In genomic region chr9:128828719-128829452, GRCh38 we compare ENCODE assay signal across 8 cellular contexts. TPM values are rescaled to one million over a fixed set of nuclear protein-coding genes. Genes with fewer than 3 reads are reported as not detected.
DNase-seq lines count a peak whose midpoint lies in the region; ATAC-seq, FAIRE-seq and TF ChIP-seq lines count a peak whose summit lies in the region.

No MANE protein-coding gene starts in this region.

- no peaks in the 10 kb centered on the region for H3K27me3 Mint-ChIP-seq in astrocyte (ENCODE audit: low read depth, unreplicated experiment)

- FAIRE-seq in astrocyte (lab: Jason Lieb, UNC), result no peak

- ATAC-seq in DND-41 (ENCODE audit: insufficient read depth, low read depth), result no peak; the same call in 1 of the 3 replicates
- peak; percentile 4 for ATAC-seq in HG02973 (IDR thresholded peaks at IDR 0.05; ENCODE audit: unreplicated experiment)
- no peak for ATAC-seq in lower lobe of right lung
- no peak for ATAC-seq in HG02588 (IDR thresholded peaks at IDR 0.05; ENCODE audit: unreplicated experiment)

- H3K27ac ChIP-seq in DND-41 (ENCODE audit: low read length), result peak overlapping the region; percentile 82
- peak overlapping the region; percentile 57 for H3K27ac ChIP-seq in astrocyte (ENCODE audit: low read depth, low read length)
- H3K27ac ChIP-seq in lower lobe of right lung, result peak overlapping the region; percentile 81
- peak overlapping the region; percentile 39 to 86 for H3K27ac ChIP-seq in uterus

- H3K9ac ChIP-seq in DND-41 (ENCODE audit: low read depth, low read length) (peak overlapping the region; percentile 87), astrocyte (ENCODE audit: low read length) (peak overlapping the region; percentile 82)

- peaks cover 53% of the 10 kb centered on the region for H3K36me3 ChIP-seq in DND-41 (ENCODE audit: insufficient read depth, low read length)
- peaks cover 5% of the 10 kb centered on the region for H3K36me3 ChIP-seq in astrocyte (ENCODE audit: insufficient read depth, low read length)
- H3K36me3 ChIP-seq in lower lobe of right lung, result peaks cover 35% of the 10 kb centered on the region
- H3K36me3 ChIP-seq in uterus, result no peaks in the 10 kb centered on the region

- DNase-seq in DND-41, result no peak
- no peak for DNase-seq in astrocyte (ENCODE audit: low read depth)
- peak; percentile 12 for DNase-seq in lower lobe of right lung
- no peak for DNase-seq in uterus
- DNase-seq in A172 (ENCODE audit: low spot score), result no peak
- no peak for DNase-seq in AML-193 (lab: John Stamatoyannopoulos, UW)

- no peaks in the 10 kb centered on the region for H4K20me1 ChIP-seq in DND-41 (ENCODE audit: insufficient read depth, low read length)
- H4K20me1 ChIP-seq in astrocyte (ENCODE audit: insufficient read depth, low read length), result peaks cover 9% of the 10 kb centered on the region

- intact Hi-C loops in lower lobe of right lung (cut with DNase I) (no loop called here), uterus (cut with DNase I; ENCODE audit: low total_unique reads) (no loop called here)

- TF ChIP-seq POLR2A in uterus (IDR thresholded peaks at IDR 0.05), result no peak

- H3K27ac Mint-ChIP-seq in astrocyte (ENCODE audit: unreplicated experiment), result peak overlapping the region; percentile 41

- no peaks in the 10 kb centered on the region for H3K9me3 Mint-ChIP-seq in astrocyte (ENCODE audit: unreplicated experiment)

- no peak for TF ChIP-seq CTCF in DND-41 (IDR thresholded peaks at IDR 0.05; ENCODE audit: borderline replicate concordance, extremely low read depth, low read length, poor library complexity, severe bottlenecking)
- TF ChIP-seq CTCF in astrocyte (IDR thresholded peaks at IDR 0.05; ENCODE audit: insufficient read depth, low read depth, low read length), result no peak
- no peak for TF ChIP-seq CTCF in lower lobe of right lung (IDR thresholded peaks at IDR 0.05)
- no peak for TF ChIP-seq CTCF in uterus (IDR thresholded peaks at IDR 0.05)

- H3K4me3 Mint-ChIP-seq in astrocyte (ENCODE audit: unreplicated experiment), result peak overlapping the region; percentile 91

- H3K9me3 ChIP-seq in DND-41 (ENCODE audit: insufficient read depth, low read length, severe bottlenecking) (no peaks in the 10 kb centered on the region), astrocyte (ENCODE audit: insufficient read depth, low read depth, low read length) (no peaks in the 10 kb centered on the region), lower lobe of right lung (no peaks in the 10 kb centered on the region), uterus (no peaks in the 10 kb centered on the region)

- H3K27me3 ChIP-seq in DND-41 (ENCODE audit: insufficient read depth, low read length, poor library complexity) (no peaks in the 10 kb centered on the region), astrocyte (ENCODE audit: insufficient read depth, low read length) (no peaks in the 10 kb centered on the region), lower lobe of right lung (ENCODE audit: low read depth) (no peaks in the 10 kb centered on the region), uterus (no peaks in the 10 kb centered on the region)

- peak overlapping the region; percentile 74 to 91; a peak in 3 of 4 replicates for H3K4me3 ChIP-seq in DND-41 (ENCODE audit: low read depth in 1 of 2, low read length in 2 of 2)
- peak overlapping the region; percentile 84 for H3K4me3 ChIP-seq in astrocyte (ENCODE audit: insufficient read depth, low read depth, low read length)
- peak overlapping the region; percentile 81 for H3K4me3 ChIP-seq in lower lobe of right lung
- H3K4me3 ChIP-seq in uterus, result peak overlapping the region; percentile 78 to 89

- H2AFZ ChIP-seq in DND-41 (ENCODE audit: low read depth, low read length) (peak overlapping the region; percentile 87), astrocyte (ENCODE audit: low read depth, low read length) (peak overlapping the region; percentile 66)

- peaks cover 30% of the 10 kb centered on the region for H3K4me1 ChIP-seq in DND-41 (ENCODE audit: insufficient read depth, low read length)
- peaks cover 7% of the 10 kb centered on the region for H3K4me1 ChIP-seq in astrocyte (ENCODE audit: insufficient read depth, low read length)
- H3K4me1 ChIP-seq in lower lobe of right lung, result peaks cover 16% of the 10 kb centered on the region
- H3K4me1 ChIP-seq in uterus, result no peaks in the 10 kb centered on the region

- peaks cover 10% of the 10 kb centered on the region for H3K36me3 Mint-ChIP-seq in astrocyte (ENCODE audit: low read depth, unreplicated experiment)

- H3K4me1 Mint-ChIP-seq in astrocyte (ENCODE audit: low read depth, unreplicated experiment), result peaks cover 5% of the 10 kb centered on the region

- peak overlapping the region; percentile 88 for H3K4me2 ChIP-seq in DND-41 (ENCODE audit: insufficient read depth, low read length)
- H3K4me2 ChIP-seq in astrocyte (ENCODE audit: low read length), result peak overlapping the region; percentile 90

- peaks cover 23% of the 10 kb centered on the region for H3K79me2 ChIP-seq in DND-41 (ENCODE audit: insufficient read depth, low read length)
- H3K79me2 ChIP-seq in astrocyte (ENCODE audit: insufficient read depth, low read length), result peaks cover 17% of the 10 kb centered on the region

RNA-seq across cellular contexts. Expression of gene SPOUT1, which starts 0.7 kb away (rescaled TPM):
- 19.5 and 24.6 TPM in 2 replicates for total RNA-seq in astrocyte
- 32.1 TPM for total RNA-seq in lower lobe of right lung
- total RNA-seq in uterus, result 10 to 100 TPM in 2 of 4 donors, 1 to 10 TPM in 2; 4.4 to 34.2 (median 17.3) TPM
- total RNA-seq in A172 (2014; rRNA removed; shearing (Covaris generic)), result 28.0 and 36.4 TPM in 2 replicates

RNA-seq across cellular contexts. Expression of gene ENDOG, which starts 10.6 kb away (rescaled TPM):
- total RNA-seq in astrocyte, result 17.8 and 18.6 TPM in 2 replicates
- total RNA-seq in lower lobe of right lung, result 21.5 TPM
- total RNA-seq in uterus, result 10 to 100 TPM in 2 of 4 donors, 1 to 10 TPM in 2; 2.1 to 22.0 (median 9.1) TPM
- total RNA-seq in A172 (2014; rRNA removed; shearing (Covaris generic)), result 57.8 and 65.3 TPM in 2 replicates

RNA-seq across cellular contexts. Expression of gene TBC1D13, which starts 41.8 kb away (rescaled TPM):
- 24.3 and 26.5 TPM in 2 replicates for total RNA-seq in astrocyte
- 25.6 TPM for total RNA-seq in lower lobe of right lung
- total RNA-seq in uterus, result 10 to 100 TPM in 3 of 4 donors, 1 to 10 TPM in 1; 7.1 to 26.8 (median 23.3) TPM
- total RNA-seq in A172 (2014; rRNA removed; shearing (Covaris generic)), result 41.9 and 43.6 TPM in 2 replicates

RNA-seq across cellular contexts. Expression of gene KYAT1, which starts 52.9 kb away (rescaled TPM):
- 9.3 and 10.1 TPM in 2 replicates for total RNA-seq in astrocyte
- 7.1 TPM for total RNA-seq in lower lobe of right lung
- 10 to 100 TPM in 1 of 4 donors, 1 to 10 TPM in 3; 1.5 to 11.0 (median 3.4) TPM for total RNA-seq in uterus
- 15.5 and 19.5 TPM in 2 replicates for total RNA-seq in A172 (2014; rRNA removed; shearing (Covaris generic))

RNA-seq across cellular contexts. Expression of gene LRRC8A, which starts 53.0 kb away (rescaled TPM):
- total RNA-seq in astrocyte, result 103 and 104 TPM in 2 replicates
- total RNA-seq in lower lobe of right lung, result 45.5 TPM
- 10 to 100 TPM; 23.5 to 58.7 (median 30.8) TPM for total RNA-seq in uterus
- total RNA-seq in A172 (2014; rRNA removed; shearing (Covaris generic)), result 62.5 and 71.4 TPM in 2 replicates
